8 cellular contexts compared by ENCODE assay signal in genomic region chr17:81869221-81870154, GRCh38. TPM values are rescaled to one million over a fixed set of nuclear protein-coding genes. Genes with fewer than 3 reads are reported as not detected.
DNase-seq lines count a peak whose midpoint lies in the region; ATAC-seq and TF ChIP-seq lines count a peak whose summit lies in the region.

No MANE protein-coding gene starts in this region.

- H3K27ac ChIP-seq in ACC112 (ENCODE audit: low read depth, low read length), result peak overlapping the region; percentile 97
- H3K27ac ChIP-seq in naive thymus-derived CD4-positive, alpha-beta T cell (ENCODE audit: low read depth, low read length), result peak overlapping the region; percentile 93
- H3K27ac ChIP-seq in uterus, result peak overlapping the region; percentile 96 to 97

- DNase-seq in GM20000 (ENCODE audit: low spot score) (peak; percentile 86), epithelial cell of esophagus (ENCODE audit: low read depth) (peak; percentile 29), uterus (peak; percentile 44 to 61)
- peak in 5 of 9 donors; percentile 34 to 67 (median 46) for DNase-seq in naive thymus-derived CD4-positive, alpha-beta T cell

- CTCF ChIA-PET in naive thymus-derived CD4-positive, alpha-beta T cell (lab: Charles Lee), result interaction anchor here (0.6 kb wide), 1 partner anchor 326 kb away, joined by 3 read pairs; no protein-coding TSS in a partner anchor

- POLR2A ChIA-PET in naive thymus-derived CD4-positive, alpha-beta T cell (lab: Charles Lee), result interaction anchor here (0.6 to 4.5 kb wide), 16 partner anchors 7 to 354 kb away, joined by 3 to 62 read pairs (median 4); partner anchors contain the start of genes ARL16, HGS, MAFG and MCRIP1

- H3K4me3 ChIP-seq in ACC112 (ENCODE audit: low read depth, low read length) (peak overlapping the region; percentile 96), WI38 (ENCODE audit: low read depth, low read length) (peak overlapping the region; percentile 73), epithelial cell of esophagus (ENCODE audit: low read length) (peak overlapping the region; percentile 67), uterus (peak overlapping the region; percentile 74 to 88)
- peak overlapping the region; percentile 91 for H3K4me3 ChIP-seq in naive thymus-derived CD4-positive, alpha-beta T cell (ENCODE audit: low read length)

- peaks cover 0 to 2% (median 0%) of the 10 kb centered on the region in 11 donors for H3K9me3 Mint-ChIP-seq in naive thymus-derived CD4-positive, alpha-beta T cell

- H3K4me1 Mint-ChIP-seq in naive thymus-derived CD4-positive, alpha-beta T cell, result peaks cover 11 to 43% (median 39%) of the 10 kb centered on the region in 7 donors

- intact Hi-C loops in naive thymus-derived CD4-positive, alpha-beta T cell (cut with micrococcal nuclease), result loop anchor here (1.0 to 10.0 kb wide), 4 partner anchors 8 to 1415 kb away; partner anchors contain the start of gene MAFG (in 2 of the 2)
- intact Hi-C loops in uterus (cut with DNase I; ENCODE audit: low total_unique reads), result no loop called here

- no peaks in the 10 kb centered on the region for H3K9me3 ChIP-seq in naive thymus-derived CD4-positive, alpha-beta T cell (ENCODE audit: control insufficient read depth in 2 of 3, low read length in 3 of 3)
- no peaks in the 10 kb centered on the region for H3K9me3 ChIP-seq in uterus

- ATAC-seq in naive thymus-derived CD4-positive, alpha-beta T cell, result no peak
- no peak for ATAC-seq in GM21423 (IDR thresholded peaks at IDR 0.05; ENCODE audit: unreplicated experiment)
- ATAC-seq in GM21717 (IDR thresholded peaks at IDR 0.05; ENCODE audit: unreplicated experiment), result no peak

- no peak overlapping the region for H2AFZ ChIP-seq in ACC112 (ENCODE audit: low read length, unreplicated experiment)

- peaks cover 31% of the 10 kb centered on the region for H3K79me2 ChIP-seq in ACC112 (ENCODE audit: control insufficient read depth, insufficient read depth, low read length, unreplicated experiment)

- TF ChIP-seq CTCF in GM20000 (IDR thresholded peaks at IDR 0.05; ENCODE audit: extremely low read depth, missing control alignments) (peak; percentile 75), WI38 (IDR thresholded peaks at IDR 0.05; ENCODE audit: low read depth, low read length) (peak; percentile 96), epithelial cell of esophagus (IDR thresholded peaks at IDR 0.05; ENCODE audit: insufficient read depth, low read depth, low read length, missing control alignments) (peak; percentile 38), uterus (IDR thresholded peaks at IDR 0.05) (peak; percentile 61 to 94 (median 74))

- H3K36me3 ChIP-seq in ACC112 (ENCODE audit: insufficient read depth, low read length) (no peaks in the 10 kb centered on the region), uterus (no peaks in the 10 kb centered on the region)
- peaks cover 8 to 21% (median 12%) of the 10 kb centered on the region in 3 experiments for H3K36me3 ChIP-seq in naive thymus-derived CD4-positive, alpha-beta T cell (ENCODE audit: control insufficient read depth in 2 of 3, insufficient read depth in 3 of 3, low read length in 3 of 3)

- H3K27me3 Mint-ChIP-seq in naive thymus-derived CD4-positive, alpha-beta T cell, result no peaks in the 10 kb centered on the region

- peaks cover 0 to 14% (median 0%) of the 10 kb centered on the region in 5 donors for H3K36me3 Mint-ChIP-seq in naive thymus-derived CD4-positive, alpha-beta T cell

- TF ChIP-seq POLR2A in uterus (IDR thresholded peaks at IDR 0.05), result no peak

- peak overlapping the region; percentile 70 to 93 (median 90) for H3K27ac Mint-ChIP-seq in naive thymus-derived CD4-positive, alpha-beta T cell

- H3K4me1 ChIP-seq in ACC112 (ENCODE audit: control insufficient read depth, insufficient read depth, low read length, unreplicated experiment), result peaks cover 29% of the 10 kb centered on the region
- peaks cover 25 to 28% of the 10 kb centered on the region in 2 donors for H3K4me1 ChIP-seq in naive thymus-derived CD4-positive, alpha-beta T cell (ENCODE audit: control insufficient read depth in 2 of 2, insufficient read depth in 2 of 2, low read length in 2 of 2)
- H3K4me1 ChIP-seq in uterus, result peaks cover 0 to 34% of the 10 kb centered on the region in 2 donors

- H3K27me3 ChIP-seq in ACC112 (ENCODE audit: insufficient read depth, low read length) (no peaks in the 10 kb centered on the region), uterus (no peaks in the 10 kb centered on the region)
- no peaks in the 10 kb centered on the region for H3K27me3 ChIP-seq in naive thymus-derived CD4-positive, alpha-beta T cell (ENCODE audit: control insufficient read depth in 2 of 2, insufficient read depth in 2 of 2, low read length in 2 of 2)

- H3K4me3 Mint-ChIP-seq in naive thymus-derived CD4-positive, alpha-beta T cell, result peak overlapping the region; percentile 79 to 92 (median 84)

RNA-seq across cellular contexts. Expression of gene ARHGDIA, which starts 1.6 kb away (rescaled TPM):
- 100 to 1,000 TPM; 308 to 671 (median 465) TPM for total RNA-seq in naive thymus-derived CD4-positive, alpha-beta T cell
- 100 to 1,000 TPM in 1 of 2 donors, 10 to 100 TPM in 1; 66.5 to 140 TPM for polyA plus RNA-seq in naive thymus-derived CD4-positive, alpha-beta T cell
- 100 to 1,000 TPM in 1 of 4 donors, 10 to 100 TPM in 3; 31.2 to 350 (median 55.1) TPM for total RNA-seq in uterus

RNA-seq across cellular contexts. Expression of gene P4HB, which starts 9.2 kb away (rescaled TPM):
- total RNA-seq in naive thymus-derived CD4-positive, alpha-beta T cell, result 100 to 1,000 TPM; 188 to 568 (median 304) TPM
- polyA plus RNA-seq in naive thymus-derived CD4-positive, alpha-beta T cell, result 100 to 1,000 TPM; 161 to 224 TPM
- 100 to 1,000 TPM; 199 to 504 (median 304) TPM for total RNA-seq in uterus

RNA-seq across cellular contexts. Expression of gene ALYREF, which starts 21.9 kb away (rescaled TPM):
- total RNA-seq in naive thymus-derived CD4-positive, alpha-beta T cell, result 100 to 1,000 TPM in 1 of 5 experiments, 10 to 100 TPM in 4; 38.3 to 159 (median 83.2) TPM
- 10 to 100 TPM; 28.5 to 31.5 TPM for polyA plus RNA-seq in naive thymus-derived CD4-positive, alpha-beta T cell
- total RNA-seq in uterus, result 10 to 100 TPM in 3 of 4 donors, 1 to 10 TPM in 1; 3.2 to 82.1 (median 34.5) TPM

RNA-seq across cellular contexts. Expression of gene ANAPC11, which starts 22.0 kb away (rescaled TPM):
- 100 to 1,000 TPM in 1 of 5 experiments, 10 to 100 TPM in 4; 30.8 to 106 (median 40.5) TPM for total RNA-seq in naive thymus-derived CD4-positive, alpha-beta T cell
- 100 to 1,000 TPM; 245 to 278 TPM for polyA plus RNA-seq in naive thymus-derived CD4-positive, alpha-beta T cell
- 10 to 100 TPM; 45.9 to 72.6 (median 61.5) TPM for total RNA-seq in uterus

RNA-seq across cellular contexts. Expression of gene NPB, which starts 32.5 kb away (rescaled TPM):
- total RNA-seq in naive thymus-derived CD4-positive, alpha-beta T cell, result under 1 TPM in 4 of 5 experiments, not detected in 1; 0.29 to 0.59 (median 0.54) TPM
- under 1 TPM in 1 of 2 donors, not detected in 1; 0.20 TPM for polyA plus RNA-seq in naive thymus-derived CD4-positive, alpha-beta T cell
- 1 to 10 TPM in 2 of 4 donors, not detected in 2; 2.0 to 2.1 TPM for total RNA-seq in uterus

Comparison
In these comparisons a context has a peak if more than half of its experiments do, and no peak if none do; other contexts are left out.
1. DNase-seq: peak in every context shown above with its lines; median percentile 86 in GM20000; 52 in uterus; 46 in naive thymus-derived CD4-positive, alpha-beta T cell; 29 in epithelial cell of esophagus.
2. CTCF ChIP-seq: peak in every context shown above with its lines; median percentile 96 in WI38; 75 in GM20000; 74 in uterus; 38 in epithelial cell of esophagus.